1 cellular context compared by ENCODE assay signal in genomic region chr20:57582432-57583288, GRCh38.
A peak's percentile ranks its signal among the peaks of the same experiment; 100 is the strongest.
TF ChIP-seq lines count a peak whose summit lies in the region.

No MANE protein-coding gene starts in this region.

TF ChIP-seq in IMR-90, 13 proteins besides CTCF, POLR2A, EP300 and RAD21:
- peak; percentile 43; the same call in 1 of the 2 replicates for TF ChIP-seq BHLHE40 (IDR thresholded peaks at IDR 0.05; ENCODE audit: low read depth, low read length)
- TF ChIP-seq CEBPB (IDR thresholded peaks at IDR 0.05; ENCODE audit: low read depth, low read length): no peak
- peak; percentile 31; the same call in 1 of the 2 replicates for TF ChIP-seq MAZ (IDR thresholded peaks at IDR 0.05; ENCODE audit: borderline replicate concordance, low read depth, low read length)
- TF ChIP-seq USF2 (IDR thresholded peaks at IDR 0.05; ENCODE audit: low read depth, low read length): peak; percentile 48; the same call in 1 of the 2 replicates
- no peak for TF ChIP-seq ELK1 (IDR thresholded peaks at IDR 0.05; ENCODE audit: borderline replicate concordance, low read depth, low read length)
- no peak for TF ChIP-seq NFE2L2 (IDR thresholded peaks at IDR 0.05; ENCODE audit: low read depth, low read length)
